In the genomic region with DNA sequence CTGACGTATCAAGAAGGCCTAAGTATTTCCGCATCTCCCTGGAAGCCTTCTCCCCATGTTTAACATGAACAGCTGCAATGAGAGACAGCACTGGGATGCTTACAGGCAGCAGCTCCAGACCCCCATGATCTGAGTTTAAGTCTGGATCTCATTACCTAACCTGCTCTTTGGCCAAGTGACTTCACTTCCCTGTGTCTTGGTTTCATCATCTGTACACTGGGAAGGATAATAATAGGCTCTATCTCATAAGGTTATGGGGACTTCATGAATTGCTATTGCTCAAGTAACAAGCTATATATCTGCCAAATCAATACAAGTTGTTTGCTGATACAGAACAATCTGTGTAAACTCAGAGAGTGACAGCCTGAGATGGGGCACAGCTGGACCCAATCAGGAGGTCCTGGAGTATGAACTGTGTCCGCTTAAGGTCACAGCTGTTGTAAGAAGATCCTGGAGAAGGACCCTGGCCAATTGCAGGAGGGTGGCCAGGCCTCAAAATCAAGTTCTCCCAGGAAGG, we compare ENCODE assay signal across 1 cellular context.
TF ChIP-seq lines count a peak whose summit lies in the region.

No MANE protein-coding gene starts in this region.

TF ChIP-seq in HepG2, 621 proteins besides CTCF, POLR2A, EP300 and RAD21 (continued from another document):
- TF ChIP-seq, protein P1, sequence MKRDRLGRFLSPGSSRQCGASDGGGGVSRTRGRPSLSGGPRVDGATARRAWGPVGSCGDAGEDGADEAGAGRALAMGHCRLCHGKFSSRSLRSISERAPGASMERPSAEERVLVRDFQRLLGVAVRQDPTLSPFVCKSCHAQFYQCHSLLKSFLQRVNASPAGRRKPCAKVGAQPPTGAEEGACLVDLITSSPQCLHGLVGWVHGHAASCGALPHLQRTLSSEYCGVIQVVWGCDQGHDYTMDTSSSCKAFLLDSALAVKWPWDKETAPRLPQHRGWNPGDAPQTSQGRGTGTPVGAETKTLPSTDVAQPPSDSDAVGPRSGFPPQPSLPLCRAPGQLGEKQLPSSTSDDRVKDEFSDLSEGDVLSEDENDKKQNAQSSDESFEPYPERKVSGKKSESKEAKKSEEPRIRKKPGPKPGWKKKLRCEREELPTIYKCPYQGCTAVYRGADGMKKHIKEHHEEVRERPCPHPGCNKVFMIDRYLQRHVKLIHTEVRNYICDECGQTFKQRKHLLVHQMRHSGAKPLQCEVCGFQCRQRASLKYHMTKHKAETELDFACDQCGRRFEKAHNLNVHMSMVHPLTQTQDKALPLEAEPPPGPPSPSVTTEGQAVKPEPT (CRISPR knock-in tag; IDR thresholded peaks at IDR 0.05; ENCODE audit: low read depth), result 0 out of 2 replicates have a peak, but pooled peaks have one; percentile 23
- TF ChIP-seq REL (CRISPR knock-in tag; conservative IDR thresholded peaks at IDR 0.05), result 0 out of 2 replicates have a peak, but pooled peaks have one; percentile 44
- TF ChIP-seq RCOR2 (CRISPR knock-in tag; IDR thresholded peaks at IDR 0.05), result peak; percentile 4; the same call in 1 of the 2 replicates
- TF ChIP-seq CEBPG (CRISPR knock-in tag; IDR thresholded peaks at IDR 0.05), result 0 out of 2 replicates have a peak, but pooled peaks have one; percentile 20
- TF ChIP-seq, protein P2, sequence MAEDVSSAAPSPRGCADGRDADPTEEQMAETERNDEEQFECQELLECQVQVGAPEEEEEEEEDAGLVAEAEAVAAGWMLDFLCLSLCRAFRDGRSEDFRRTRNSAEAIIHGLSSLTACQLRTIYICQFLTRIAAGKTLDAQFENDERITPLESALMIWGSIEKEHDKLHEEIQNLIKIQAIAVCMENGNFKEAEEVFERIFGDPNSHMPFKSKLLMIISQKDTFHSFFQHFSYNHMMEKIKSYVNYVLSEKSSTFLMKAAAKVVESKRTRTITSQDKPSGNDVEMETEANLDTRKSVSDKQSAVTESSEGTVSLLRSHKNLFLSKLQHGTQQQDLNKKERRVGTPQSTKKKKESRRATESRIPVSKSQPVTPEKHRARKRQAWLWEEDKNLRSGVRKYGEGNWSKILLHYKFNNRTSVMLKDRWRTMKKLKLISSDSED (CRISPR knock-in tag; IDR thresholded peaks at IDR 0.05), result 0 out of 2 replicates have a peak, but pooled peaks have one; percentile 26
- 0 out of 2 replicates have a peak, but pooled peaks have one; percentile 51 for TF ChIP-seq GFI1 (CRISPR knock-in tag; IDR thresholded peaks at IDR 0.05; ENCODE audit: borderline replicate concordance)
- no peak for TF ChIP-seq SP5 (CRISPR knock-in tag; IDR thresholded peaks at IDR 0.05; ENCODE audit: borderline replicate concordance, low read depth)
- 0 out of 2 replicates have a peak, but pooled peaks have one; percentile 40 for TF ChIP-seq ZMAT3 (CRISPR knock-in tag; conservative IDR thresholded peaks at IDR 0.05)
- TF ChIP-seq ZNF850 (CRISPR knock-in tag; conservative IDR thresholded peaks at IDR 0.05), result no peak
- no peak for TF ChIP-seq ETV6 (CRISPR knock-in tag; conservative IDR thresholded peaks at IDR 0.05)
- peak in 1 of 2 experiments; percentile 84; a peak in 1 of 4 replicates for TF ChIP-seq KLF16 (CRISPR knock-in tag; IDR thresholded peaks at IDR 0.05)
- TF ChIP-seq, protein P3, sequence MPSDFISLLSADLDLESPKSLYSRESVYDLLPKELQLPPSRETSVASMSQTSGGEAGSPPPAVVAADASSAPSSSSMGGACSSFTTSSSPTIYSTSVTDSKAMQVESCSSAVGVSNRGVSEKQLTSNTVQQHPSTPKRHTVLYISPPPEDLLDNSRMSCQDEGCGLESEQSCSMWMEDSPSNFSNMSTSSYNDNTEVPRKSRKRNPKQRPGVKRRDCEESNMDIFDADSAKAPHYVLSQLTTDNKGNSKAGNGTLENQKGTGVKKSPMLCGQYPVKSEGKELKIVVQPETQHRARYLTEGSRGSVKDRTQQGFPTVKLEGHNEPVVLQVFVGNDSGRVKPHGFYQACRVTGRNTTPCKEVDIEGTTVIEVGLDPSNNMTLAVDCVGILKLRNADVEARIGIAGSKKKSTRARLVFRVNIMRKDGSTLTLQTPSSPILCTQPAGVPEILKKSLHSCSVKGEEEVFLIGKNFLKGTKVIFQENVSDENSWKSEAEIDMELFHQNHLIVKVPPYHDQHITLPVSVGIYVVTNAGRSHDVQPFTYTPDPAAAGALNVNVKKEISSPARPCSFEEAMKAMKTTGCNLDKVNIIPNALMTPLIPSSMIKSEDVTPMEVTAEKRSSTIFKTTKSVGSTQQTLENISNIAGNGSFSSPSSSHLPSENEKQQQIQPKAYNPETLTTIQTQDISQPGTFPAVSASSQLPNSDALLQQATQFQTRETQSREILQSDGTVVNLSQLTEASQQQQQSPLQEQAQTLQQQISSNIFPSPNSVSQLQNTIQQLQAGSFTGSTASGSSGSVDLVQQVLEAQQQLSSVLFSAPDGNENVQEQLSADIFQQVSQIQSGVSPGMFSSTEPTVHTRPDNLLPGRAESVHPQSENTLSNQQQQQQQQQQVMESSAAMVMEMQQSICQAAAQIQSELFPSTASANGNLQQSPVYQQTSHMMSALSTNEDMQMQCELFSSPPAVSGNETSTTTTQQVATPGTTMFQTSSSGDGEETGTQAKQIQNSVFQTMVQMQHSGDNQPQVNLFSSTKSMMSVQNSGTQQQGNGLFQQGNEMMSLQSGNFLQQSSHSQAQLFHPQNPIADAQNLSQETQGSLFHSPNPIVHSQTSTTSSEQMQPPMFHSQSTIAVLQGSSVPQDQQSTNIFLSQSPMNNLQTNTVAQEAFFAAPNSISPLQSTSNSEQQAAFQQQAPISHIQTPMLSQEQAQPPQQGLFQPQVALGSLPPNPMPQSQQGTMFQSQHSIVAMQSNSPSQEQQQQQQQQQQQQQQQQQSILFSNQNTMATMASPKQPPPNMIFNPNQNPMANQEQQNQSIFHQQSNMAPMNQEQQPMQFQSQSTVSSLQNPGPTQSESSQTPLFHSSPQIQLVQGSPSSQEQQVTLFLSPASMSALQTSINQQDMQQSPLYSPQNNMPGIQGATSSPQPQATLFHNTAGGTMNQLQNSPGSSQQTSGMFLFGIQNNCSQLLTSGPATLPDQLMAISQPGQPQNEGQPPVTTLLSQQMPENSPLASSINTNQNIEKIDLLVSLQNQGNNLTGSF (CRISPR knock-in tag; IDR thresholded peaks at IDR 0.05), result no peak
TF ChIP-seq in HepG2: peak in this region for 11.
